ENCODE assay signal across 16 cellular contexts in the genomic region with DNA sequence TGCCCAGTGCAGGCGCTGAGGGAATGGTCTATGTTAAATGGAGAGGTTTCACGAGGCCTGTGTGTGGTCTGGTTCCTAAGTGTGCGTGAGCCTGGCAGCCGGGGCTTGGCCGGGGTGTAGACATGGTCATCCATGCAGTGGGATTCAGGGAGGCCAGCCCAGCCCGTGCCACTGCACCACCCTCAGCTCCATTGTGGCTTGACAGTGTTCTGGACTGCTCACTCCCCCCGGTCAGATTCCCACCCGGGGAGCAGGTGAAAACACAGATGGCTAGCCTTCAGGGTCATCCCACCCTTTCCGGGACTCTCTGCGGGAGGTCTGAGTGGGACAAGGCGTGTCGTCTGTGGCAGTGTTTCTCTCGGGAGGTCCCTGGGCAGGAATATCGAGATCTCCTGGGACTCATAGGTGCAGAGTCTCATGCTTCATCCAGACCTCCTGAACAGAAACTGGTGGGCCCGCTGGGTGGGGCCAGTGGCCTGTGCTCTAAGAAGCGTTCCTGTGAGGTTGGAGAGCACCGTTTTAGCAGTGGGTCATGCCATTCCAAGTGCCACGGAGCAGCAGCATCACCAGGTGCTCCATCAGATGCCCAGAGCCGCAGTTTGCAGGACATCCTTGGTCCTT. TPM values are rescaled to one million over a fixed set of nuclear protein-coding genes. Genes with fewer than 3 reads are reported as not detected.
DNase-seq lines count a peak whose midpoint lies in the region; ATAC-seq and TF ChIP-seq lines count a peak whose summit lies in the region.
"Had no signal": no experiment of that assay in that cellular context is flagged by ENCODE, and none has a peak within 500 bp of the region (broad histone marks: within the 10 kb centered on the region; RNA-seq: fewer than 3 reads in every experiment).

No MANE protein-coding gene starts in this region.

- H3K36me3 ChIP-seq in DND-41 (ENCODE audit: insufficient read depth, low read length) (no peaks in the 10 kb centered on the region), RWPE2 (ENCODE audit: low read depth) (0 out of 2 replicates have a peak, but pooled peaks cover 4% of the 10 kb centered on the region)
- H3K36me3 ChIP-seq: BE2C had no signal

- H3K4me3 Mint-ChIP-seq in T-helper 2 cell treated with Interferon-gamma antibody and Interleukin-4, amounts not matched to agents 5 μg/mL and 100 μg/mL, for 36 hours = no peak overlapping the region

- H3K9me3 ChIP-seq in DND-41 (ENCODE audit: insufficient read depth, low read length, severe bottlenecking) (no peaks in the 10 kb centered on the region), RWPE2 (ENCODE audit: severe bottlenecking) (no peaks in the 10 kb centered on the region)
- H3K9me3 ChIP-seq: BE2C had no signal

- no peaks in the 10 kb centered on the region for H3K36me3 Mint-ChIP-seq in T-helper 2 cell treated with Interferon-gamma antibody and Interleukin-4, amounts not matched to agents 5 μg/mL and 100 μg/mL, for 36 hours (ENCODE audit: low read depth)

- no peaks in the 10 kb centered on the region for H3K79me2 ChIP-seq in DND-41 (ENCODE audit: insufficient read depth, low read length)

- no peak overlapping the region for H3K27ac Mint-ChIP-seq in T-helper 2 cell treated with Interferon-gamma antibody and Interleukin-4, amounts not matched to agents 5 μg/mL and 100 μg/mL, for 36 hours
- H3K27ac Mint-ChIP-seq: nephron had no signal

- H2AFZ ChIP-seq in DND-41 (ENCODE audit: low read depth, low read length) = no peak overlapping the region
- H2AFZ ChIP-seq: PC-9 had no signal

- H3K27me3 ChIP-seq in DND-41 (ENCODE audit: insufficient read depth, low read length, poor library complexity) (no peaks in the 10 kb centered on the region), RWPE2 (ENCODE audit: insufficient read depth, poor library complexity, severe bottlenecking) (no peaks in the 10 kb centered on the region)

- TF ChIP-seq CTCF in DND-41 (IDR thresholded peaks at IDR 0.05; ENCODE audit: borderline replicate concordance, extremely low read depth, low read length, poor library complexity, severe bottlenecking) (no peak), RWPE2 (IDR thresholded peaks at IDR 0.05; ENCODE audit: poor library complexity, severe bottlenecking) (no peak)

- intact Hi-C loops in sciatic nerve (cut with DNase I) = loop anchor here (10.0 kb wide), 1 partner anchor 213 kb away; the partner anchor contains the start of gene ADAMTS8

- peak; percentile 2 for DNase-seq in DND-41
- peak; percentile 35 for DNase-seq in RWPE2 (ENCODE audit: low spot score)
- DNase-seq in hepatic stellate cell (ENCODE audit: low spot score) = peak; percentile 15
- DNase-seq in sciatic nerve (ENCODE audit: low spot score) = peak; percentile 51
- DNase-seq in putamen (ENCODE audit: low spot score) = no peak
- no peak for DNase-seq in SKM-1 (lab: John Stamatoyannopoulos, UW; ENCODE audit: unreplicated experiment)
- DNase-seq in T-helper 2 cell treated with Interferon-gamma antibody and Interleukin-4, amounts not matched to agents 5 μg/mL and 100 μg/mL, for 36 hours (ENCODE audit: low spot score) = no peak
- DNase-seq: activated CD4-positive, alpha-beta T cell treated with anti-CD3 and anti-CD28 coated beads, Interleukin-2, amount 50 U/mL, for 48 hours; activated gamma-delta T cell; BE2C; MM.1S; NCI-H2081; PC-9 had no signal

- H3K4me3 ChIP-seq in DND-41 (ENCODE audit: low read depth in 1 of 2, low read length in 2 of 2) (no peak overlapping the region), RWPE2 (ENCODE audit: severe bottlenecking) (no peak overlapping the region)
- H3K4me3 ChIP-seq: PC-9, SK-N-MC had no signal

- H3K27me3 Mint-ChIP-seq in T-helper 2 cell treated with Interferon-gamma antibody and Interleukin-4, amounts not matched to agents 5 μg/mL and 100 μg/mL, for 36 hours (ENCODE audit: low read depth) = peaks cover 3% of the 10 kb centered on the region

- H3K27ac ChIP-seq in DND-41 (ENCODE audit: low read length) (no peak overlapping the region), RWPE2 (ENCODE audit: poor library complexity, severe bottlenecking) (no peak overlapping the region)
- H3K27ac ChIP-seq: PC-9, SK-N-MC had no signal

- no peaks in the 10 kb centered on the region for H3K4me1 Mint-ChIP-seq in T-helper 2 cell treated with Interferon-gamma antibody and Interleukin-4, amounts not matched to agents 5 μg/mL and 100 μg/mL, for 36 hours (ENCODE audit: low read depth)

- H3K9me3 Mint-ChIP-seq in T-helper 2 cell treated with Interferon-gamma antibody and Interleukin-4, amounts not matched to agents 5 μg/mL and 100 μg/mL, for 36 hours = no peaks in the 10 kb centered on the region
- H3K9me3 Mint-ChIP-seq: nephron had no signal

- no peak for ATAC-seq in DND-41 (ENCODE audit: insufficient read depth, low read depth)
- no peak for ATAC-seq in RWPE2 (ENCODE audit: low read depth)
- no peak for ATAC-seq in sciatic nerve
- no peak for ATAC-seq in GM18907 (IDR thresholded peaks at IDR 0.05; ENCODE audit: unreplicated experiment)

- H4K20me1 ChIP-seq in DND-41 (ENCODE audit: insufficient read depth, low read length) = peaks cover 8% of the 10 kb centered on the region; the same call in 1 of the 2 replicates

- no peak overlapping the region for H3K4me2 ChIP-seq in DND-41 (ENCODE audit: insufficient read depth, low read length)
- H3K4me2 ChIP-seq: PC-9 had no signal

- no peak overlapping the region for H3K9ac ChIP-seq in DND-41 (ENCODE audit: low read depth, low read length)

- H3K4me1 ChIP-seq in DND-41 (ENCODE audit: insufficient read depth, low read length) (peaks cover 5% of the 10 kb centered on the region), RWPE2 (ENCODE audit: insufficient read depth, poor library complexity, severe bottlenecking) (no peaks in the 10 kb centered on the region)
- H3K4me1 ChIP-seq: BE2C had no signal

RNA-seq across cellular contexts. Expression of gene ST14, which starts 52.3 kb away (rescaled TPM):
- total RNA-seq in sciatic nerve = 2.8 TPM

Comparison
In these comparisons a context has a peak if more than half of its experiments do, and no peak if none do; other contexts are left out.
1. DNase-seq: peak in DND-41 (single experiment), RWPE2 (single experiment), hepatic stellate cell (single experiment) and sciatic nerve (single experiment); none in putamen (single experiment), SKM-1 (single experiment) and T-helper 2 cell treated with Interferon-gamma antibody and Interleukin-4, amounts not matched to agents 5 μg/mL and 100 μg/mL, for 36 hours (single experiment).